8 cellular contexts compared by ENCODE assay signal in genomic region chr3:19146685-19147650, GRCh38. TPM values are rescaled to one million over a fixed set of nuclear protein-coding genes. Genes with fewer than 3 reads are reported as not detected.
DNase-seq lines count a peak whose midpoint lies in the region; ATAC-seq and TF ChIP-seq lines count a peak whose summit lies in the region.

No MANE protein-coding gene starts in this region.

- intact Hi-C loops in activated CD4-positive, alpha-beta T cell treated with anti-CD3 and anti-CD28 coated beads, Interleukin-2, amount 10 ng/mL, durations not matched to agents 24 days and 14 days (cut with micrococcal nuclease), result no loop called here

- ATAC-seq in GM18909 (IDR thresholded peaks at IDR 0.05; ENCODE audit: poor library complexity, unreplicated experiment), result peak; percentile 82
- peak; percentile 86 for ATAC-seq in HG03159 (IDR thresholded peaks at IDR 0.05; ENCODE audit: unreplicated experiment)
- ATAC-seq in left lobe of liver, result peak; percentile 63

- peaks cover 3% of the 10 kb centered on the region for H3K27me3 ChIP-seq in AG04450 (ENCODE audit: control insufficient read depth, insufficient read depth, low read length)

- CTCF ChIA-PET in AG04450 (lab: Charles Lee), result interaction anchor here (0.7 kb wide), 1 partner anchor 720 kb away, joined by 3 read pairs; no protein-coding TSS in a partner anchor

- peak overlapping the region; percentile 92 for H3K4me3 Mint-ChIP-seq in activated CD4-positive, alpha-beta T cell treated with anti-CD3 and anti-CD28 coated beads, Interleukin-2, amount 10 ng/mL, durations not matched to agents 24 days and 14 days

- peaks cover 13% of the 10 kb centered on the region for H3K4me1 Mint-ChIP-seq in activated CD4-positive, alpha-beta T cell treated with anti-CD3 and anti-CD28 coated beads, Interleukin-2, amount 10 ng/mL, durations not matched to agents 24 days and 14 days

- peak; percentile 52 for TF ChIP-seq CTCF in AG04450 (IDR thresholded peaks at IDR 0.05; ENCODE audit: low read depth, low read length)

- peaks cover 15% of the 10 kb centered on the region for H3K9me3 Mint-ChIP-seq in activated CD4-positive, alpha-beta T cell treated with anti-CD3 and anti-CD28 coated beads, Interleukin-2, amount 10 ng/mL, durations not matched to agents 24 days and 14 days

- H3K9me3 ChIP-seq in AG04450 (ENCODE audit: control insufficient read depth, insufficient read depth, low read length), result peaks cover 14% of the 10 kb centered on the region

- POLR2A ChIA-PET in AG04450 (lab: Yijun Ruan, JAX), result no interaction called here

- no peak overlapping the region for H3K27ac ChIP-seq in AG04450 (ENCODE audit: low read depth, low read length)

- peaks cover 2% of the 10 kb centered on the region for H3K36me3 Mint-ChIP-seq in activated CD4-positive, alpha-beta T cell treated with anti-CD3 and anti-CD28 coated beads, Interleukin-2, amount 10 ng/mL, durations not matched to agents 24 days and 14 days (ENCODE audit: low read depth)

- H3K4me3 ChIP-seq in AG04450 (ENCODE audit: low read depth, low read length), result peak overlapping the region; percentile 61

- no peak for DNase-seq in AG04450 (ENCODE audit: low read depth, low spot score)
- DNase-seq in NCI-H345 (lab: John Stamatoyannopoulos, UW), result peak; percentile 94
- peak; percentile 84 for DNase-seq in activated CD4-positive, alpha-beta T cell treated with anti-CD3 and anti-CD28 coated beads, Interleukin-2, amount 10 ng/mL, durations not matched to agents 24 days and 14 days
- DNase-seq in dedifferentiated amniotic fluid mesenchymal stem cell (ENCODE audit: extremely low spot score), result peak; percentile 44
- peak; percentile 45 for DNase-seq in left lobe of liver (ENCODE audit: low spot score)
- DNase-seq in stimulated activated CD4-positive, alpha-beta T cell treated with anti-CD3 and anti-CD28 coated beads, Interleukin-1b, Interleukin-23, amount 100 ng/mL, for 48 hours, result peak; percentile 42

- H3K27me3 Mint-ChIP-seq in activated CD4-positive, alpha-beta T cell treated with anti-CD3 and anti-CD28 coated beads, Interleukin-2, amount 10 ng/mL, durations not matched to agents 24 days and 14 days, result peaks cover 54% of the 10 kb centered on the region

- H3K27ac Mint-ChIP-seq in activated CD4-positive, alpha-beta T cell treated with anti-CD3 and anti-CD28 coated beads, Interleukin-2, amount 10 ng/mL, durations not matched to agents 24 days and 14 days, result no peak overlapping the region

RNA-seq across cellular contexts. Expression of gene KCNH8, which starts 1.3 kb away (rescaled TPM):
- not detected in 2 replicates for polyA plus RNA-seq in AG04450 (2011; rRNA removed)
- polyA minus RNA-seq in AG04450 (2011; rRNA and poly(A)+ RNA removed), result not detected in 2 replicates
- total RNA-seq in activated CD4-positive, alpha-beta T cell treated with anti-CD3 and anti-CD28 coated beads, Interleukin-2, amount 10 ng/mL, durations not matched to agents 24 days and 14 days, result not detected in 2 replicates
- not detected for total RNA-seq in left lobe of liver
